Comparison of ENCODE assay signal across 24 cellular contexts in the genomic region with DNA sequence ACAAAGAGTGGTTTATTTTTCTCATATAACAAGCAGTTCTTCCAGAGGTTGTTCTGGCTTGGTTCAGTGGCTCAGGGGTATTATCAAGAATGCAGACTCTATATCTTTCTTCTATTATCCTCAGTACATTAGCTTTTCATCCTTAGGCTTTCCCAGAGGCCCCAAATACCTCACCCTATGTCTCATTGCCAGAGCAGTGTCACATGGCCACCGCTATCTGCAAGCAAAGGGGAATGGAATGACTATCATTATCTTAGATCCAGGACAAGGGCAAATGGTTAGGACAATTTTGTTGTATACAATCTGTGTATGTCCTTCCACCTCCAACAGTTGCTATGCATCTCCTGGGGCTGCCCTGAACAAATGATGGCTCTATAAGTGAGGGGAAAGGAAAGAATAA.
DNase-seq lines count a peak whose midpoint lies in the region; ATAC-seq and TF ChIP-seq lines count a peak whose summit lies in the region.
"Had no signal": no experiment of that assay in that cellular context is flagged by ENCODE, and none has a peak within 500 bp of the region (broad histone marks: within the 10 kb centered on the region; RNA-seq: fewer than 3 reads in every experiment).

No MANE protein-coding gene starts in this region.

- H4K20me1 ChIP-seq in hepatocyte (ENCODE audit: insufficient read depth, poor library complexity, severe bottlenecking), result no peaks in the 10 kb centered on the region

- no peaks in the 10 kb centered on the region for H3K9me2 ChIP-seq in hepatocyte (replicated peaks; ENCODE audit: insufficient read depth)

- WGBS in hepatocyte (ENCODE audit: low lambda C conversion rate, missing lambda C conversion rate), result 62% methylated on average over 1 of the region's 1 CpG
- WGBS in trophoblast cell (ENCODE audit: extremely low coverage, insufficient coverage, insufficient read length), result no CpG with 5 or more reads among the region's 1 CpG

- no peak overlapping the region for H2AFZ ChIP-seq in hepatocyte
- no peak overlapping the region for H2AFZ ChIP-seq in trophoblast cell (ENCODE audit: insufficient read depth, low read length, poor library complexity)

- DNase-seq in ELF-1 (ENCODE audit: low read depth, low spot score), result peak; percentile 29
- DNase-seq in adipocyte (ENCODE audit: low read depth), result peak; percentile 7
- DNase-seq in hepatocyte (ENCODE audit: low spot score), result no peak
- DNase-seq in trophoblast cell, result peak; percentile 61 to 80
- no peak for DNase-seq in stimulated activated CD4-positive, alpha-beta T cell treated with anti-CD3 and anti-CD28 coated beads, Interleukin-4, amount 100 ng/mL, for 4 hours
- DNase-seq in gastrocnemius medialis, result no peak
- no peak for DNase-seq in SIG-M5 (lab: John Stamatoyannopoulos, UW)
- DNase-seq: CD4-positive, CD25-positive, alpha-beta regulatory T cell; COR-L47; DMS 273 treated with DMSO at 0.1 percent for 48 hours; DMS79 treated with DMSO at 0.1 percent for 48 hours; H7; KG1; NCI-H1092; NCI-H1436; NCI-H1930; NCI-H446; NCI-H526; PC-3 had no signal

- H3K4ac ChIP-seq in trophoblast cell (ENCODE audit: low read depth, low read length), result no peak overlapping the region

- no peaks in the 10 kb centered on the region for H3K36me3 ChIP-seq in adipocyte (ENCODE audit: control insufficient read depth, insufficient read depth, low read length, severe bottlenecking)
- H3K36me3 ChIP-seq in hepatocyte (replicated peaks; ENCODE audit: insufficient read depth, low read depth), result no peaks in the 10 kb centered on the region
- no peaks in the 10 kb centered on the region for H3K36me3 ChIP-seq in trophoblast cell (ENCODE audit: control insufficient read depth in 1 of 2, insufficient read depth in 2 of 2, low read length in 2 of 2)
- H3K36me3 ChIP-seq in gastrocnemius medialis, result no peaks in the 10 kb centered on the region

- H4K91ac ChIP-seq in trophoblast cell (ENCODE audit: low read depth, low read length), result no peak overlapping the region

- H2AK5ac ChIP-seq in trophoblast cell (ENCODE audit: low read length), result no peak overlapping the region

- TF ChIP-seq POLR2A in gastrocnemius medialis (IDR thresholded peaks at IDR 0.05), result no peak

- H3K79me2 ChIP-seq in hepatocyte (no peaks in the 10 kb centered on the region), trophoblast cell (ENCODE audit: control insufficient read depth, insufficient read depth, low read length, poor library complexity) (no peaks in the 10 kb centered on the region)

- TF ChIP-seq CTCF in hepatocyte (IDR thresholded peaks at IDR 0.05; ENCODE audit: poor library complexity) (no peak), gastrocnemius medialis (IDR thresholded peaks at IDR 0.05 in 4 of 5, conservative IDR thresholded peaks at IDR 0.05 in 1 of 5) (no peak)

- ATAC-seq in HG02678 (IDR thresholded peaks at IDR 0.05; ENCODE audit: unreplicated experiment), result no peak
- no peak for ATAC-seq in gastrocnemius medialis
- ATAC-seq: GM12878, PC-3, SK-N-SH treated with all-trans-retinoic acid at 6 μM for 48 hours had no signal

- H3K27me3 ChIP-seq in adipocyte (replicated peaks; ENCODE audit: control insufficient read depth, insufficient read depth, low read length) (no peaks in the 10 kb centered on the region), hepatocyte (no peaks in the 10 kb centered on the region), trophoblast cell (ENCODE audit: insufficient read depth, low read length) (no peaks in the 10 kb centered on the region), gastrocnemius medialis (no peaks in the 10 kb centered on the region)

- H3K4me2 ChIP-seq in hepatocyte, result peak overlapping the region; percentile 7
- no peak overlapping the region for H3K4me2 ChIP-seq in trophoblast cell (ENCODE audit: low read length)

- peaks cover 13% of the 10 kb centered on the region for H3K4me1 ChIP-seq in adipocyte (ENCODE audit: control insufficient read depth, insufficient read depth, low read length)
- H3K4me1 ChIP-seq in hepatocyte (ENCODE audit: insufficient read depth), result peaks cover 11% of the 10 kb centered on the region
- H3K4me1 ChIP-seq in trophoblast cell (ENCODE audit: control insufficient read depth in 1 of 2, insufficient read depth in 2 of 2, low read length in 2 of 2), result peaks cover 4 to 5% of the 10 kb centered on the region in 2 experiments
- no peaks in the 10 kb centered on the region for H3K4me1 ChIP-seq in gastrocnemius medialis

- in situ Hi-C loops in gastrocnemius medialis (cut with MboI; ENCODE audit: low sequenced_read_pairs in 4 of 4), result no loop called here

- H3K9me3 ChIP-seq in adipocyte (ENCODE audit: control insufficient read depth, low read length) (no peaks in the 10 kb centered on the region), hepatocyte (ENCODE audit: low read depth) (no peaks in the 10 kb centered on the region), trophoblast cell (ENCODE audit: insufficient read depth, low read depth, low read length) (no peaks in the 10 kb centered on the region), gastrocnemius medialis (no peaks in the 10 kb centered on the region)

- intact Hi-C loops in gastrocnemius medialis (cut with DNase I; ENCODE audit: low total_unique reads), result no loop called here

- H2BK5ac ChIP-seq in trophoblast cell (ENCODE audit: low read depth, low read length, poor library complexity), result no peak overlapping the region

- H3K23ac ChIP-seq in trophoblast cell (ENCODE audit: low read length), result no peak overlapping the region

- no peak overlapping the region for H2BK120ac ChIP-seq in trophoblast cell (ENCODE audit: insufficient read depth, low read length, poor library complexity)

- H4K12ac ChIP-seq in trophoblast cell (ENCODE audit: low read depth, low read length), result no peak overlapping the region

- no peak overlapping the region for H3K4me3 ChIP-seq in adipocyte (ENCODE audit: low read length)
- H3K4me3 ChIP-seq in hepatocyte, result no peak overlapping the region
- H3K4me3 ChIP-seq in trophoblast cell (ENCODE audit: low read depth, low read length), result no peak overlapping the region
- H3K4me3 ChIP-seq in gastrocnemius medialis, result no peak overlapping the region
- H3K4me3 ChIP-seq: GM12878 had no signal

- peaks cover 7% of the 10 kb centered on the region for H3K79me1 ChIP-seq in trophoblast cell (ENCODE audit: low read length)

- H3K14ac ChIP-seq in trophoblast cell (ENCODE audit: low read length), result no peak overlapping the region

- H4K8ac ChIP-seq in trophoblast cell (ENCODE audit: low read depth, low read length), result no peak overlapping the region

- H3K18ac ChIP-seq in trophoblast cell (ENCODE audit: low read length), result no peak overlapping the region

- no peak overlapping the region for H2BK12ac ChIP-seq in trophoblast cell (ENCODE audit: low read length)

- H3K27ac ChIP-seq in hepatocyte, result peak overlapping the region; percentile 50
- H3K27ac ChIP-seq in trophoblast cell (ENCODE audit: low read depth, low read length), result peak overlapping the region; percentile 87
- no peak overlapping the region for H3K27ac ChIP-seq in gastrocnemius medialis
- H3K27ac ChIP-seq: HL-60, RWPE1 had no signal

- no peak overlapping the region for H3K9ac ChIP-seq in adipocyte (ENCODE audit: low read length)
- H3K9ac ChIP-seq in trophoblast cell (ENCODE audit: low read length), result no peak overlapping the region

Comparison
In these comparisons a context has a peak if more than half of its experiments do, and no peak if none do; other contexts are left out.
1. DNase-seq: peak in ELF-1 (single experiment), adipocyte (single experiment) and trophoblast cell (2 of 2); none in hepatocyte (single experiment), stimulated activated CD4-positive, alpha-beta T cell treated with anti-CD3 and anti-CD28 coated beads, Interleukin-4, amount 100 ng/mL, for 4 hours (0 of 2), gastrocnemius medialis (0 of 2) and SIG-M5 (single experiment).
2. H3K27ac ChIP-seq: peak in hepatocyte (single experiment) and trophoblast cell (single experiment); none in gastrocnemius medialis (0 of 4).